ENCODE assay signal across 19 cellular contexts in the genomic region with DNA sequence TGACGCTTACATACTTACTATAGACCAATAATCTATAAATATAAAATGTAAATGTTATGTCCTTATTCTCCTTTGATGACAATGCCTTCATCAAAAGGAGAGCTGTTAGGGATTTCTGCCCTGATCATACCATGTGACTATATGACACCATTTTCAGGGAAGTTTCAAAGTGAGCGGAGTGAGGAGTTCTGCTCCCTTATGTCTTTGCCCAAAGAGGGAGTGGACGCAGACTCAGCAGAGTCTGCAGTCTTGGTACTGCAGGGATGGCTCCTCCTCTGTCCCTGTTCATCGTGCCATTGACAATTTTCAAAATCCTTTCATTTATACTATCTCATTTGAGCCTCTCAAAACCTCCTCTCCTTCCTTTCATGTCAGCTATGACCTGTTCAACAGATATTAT. TPM values are rescaled to one million over a fixed set of nuclear protein-coding genes. Genes with fewer than 3 reads are reported as not detected.
"Had no signal": no experiment of that assay in that cellular context is flagged by ENCODE, and none has a peak within 500 bp of the region (broad histone marks: within the 10 kb centered on the region; RNA-seq: fewer than 3 reads in every experiment).

No MANE protein-coding gene starts in this region.

- H3K4me1 ChIP-seq: adrenal gland, Peyer's patch, SJSA1 had no signal

- H3K27ac ChIP-seq: adrenal gland, Peyer's patch, SJSA1 had no signal

- H3K4me1 Mint-ChIP-seq: activated CD4-positive, alpha-beta T cell treated with anti-CD3 and anti-CD28 coated beads, Interleukin-2, amount 10 ng/mL, durations not matched to agents 7 days and 5 days had no signal

- DNase-seq: activated gamma-delta T cell treated with Interleukin-2 at 50 U/mL for 16 hours; activated T-cell treated with anti-CD3 and anti-CD28 coated beads for 4 hours; central memory CD4-positive, alpha-beta T cell; NCI-H446 treated with DMSO at 0.1 percent for 48 hours had no signal

- H3K36me3 ChIP-seq: adrenal gland, Peyer's patch, SJSA1 had no signal

- FAIRE-seq: colon had no signal

- H3K9me3 Mint-ChIP-seq: activated CD4-positive, alpha-beta memory T cell treated with anti-CD3 and anti-CD28 coated beads for 36 hours; activated CD4-positive, alpha-beta T cell treated with anti-CD3 and anti-CD28 coated beads, Interleukin-2, amount 10 ng/mL, durations not matched to agents 7 days and 5 days; activated naive CD4-positive, alpha-beta T cell treated with anti-CD3 and anti-CD28 coated beads for 36 hours; activated naive CD4-positive, alpha-beta T cell treated with anti-CD3 and anti-CD28 coated beads, Interleukin-2, amount 50 U/mL, for 72 hours; activated T-cell treated with anti-CD3 and anti-CD28 coated beads, Interleukin-2, amount 50 U/mL, for 4 hours; activated T-helper 1 cell treated with anti-CD3 and anti-CD28 coated beads, Interleukin-12 subunit alpha, Interleukin-12 subunit beta, Interleukin-2, Interleukin-4 antibody, amounts not matched to agents 30 ng/mL and 10 ng/mL and 1 ng/mL, durations not matched to agents 14 hours and 24 hours and 36 hours; brain had no signal

- H3K9me3 ChIP-seq: adrenal gland, Peyer's patch, SJSA1 had no signal

- H3K27ac Mint-ChIP-seq: activated CD4-positive, alpha-beta memory T cell treated with anti-CD3 and anti-CD28 coated beads for 36 hours; activated CD4-positive, alpha-beta T cell treated with anti-CD3 and anti-CD28 coated beads for 36 hours; activated CD4-positive, alpha-beta T cell treated with anti-CD3 and anti-CD28 coated beads, Interleukin-2, amount 10 ng/mL, durations not matched to agents 7 days and 5 days; activated naive CD4-positive, alpha-beta T cell treated with anti-CD3 and anti-CD28 coated beads for 36 hours; activated naive CD4-positive, alpha-beta T cell treated with anti-CD3 and anti-CD28 coated beads, Interleukin-2, amount 50 U/mL, for 72 hours; activated T-helper 1 cell treated with anti-CD3 and anti-CD28 coated beads, Interleukin-12 subunit alpha, Interleukin-12 subunit beta, Interleukin-2, Interleukin-4 antibody, amounts not matched to agents 30 ng/mL and 10 ng/mL and 1 ng/mL, durations not matched to agents 14 hours and 24 hours and 36 hours; brain had no signal

- H3K27me3 ChIP-seq: adrenal gland, Peyer's patch had no signal

- H3K36me3 Mint-ChIP-seq: activated CD4-positive, alpha-beta memory T cell treated with anti-CD3 and anti-CD28 coated beads for 36 hours; activated naive CD4-positive, alpha-beta T cell treated with anti-CD3 and anti-CD28 coated beads, Interleukin-2, amount 50 U/mL, for 72 hours; brain had no signal

- H3K4me3 Mint-ChIP-seq: activated CD4-positive, alpha-beta memory T cell treated with anti-CD3 and anti-CD28 coated beads for 36 hours; activated CD4-positive, alpha-beta T cell treated with anti-CD3 and anti-CD28 coated beads for 36 hours; activated CD4-positive, alpha-beta T cell treated with anti-CD3 and anti-CD28 coated beads, Interleukin-2, amount 10 ng/mL, durations not matched to agents 7 days and 5 days; activated naive CD4-positive, alpha-beta T cell treated with anti-CD3 and anti-CD28 coated beads for 36 hours; activated T-cell treated with anti-CD3 and anti-CD28 coated beads, Interleukin-2, amount 50 U/mL, for 4 hours; activated T-helper 1 cell treated with anti-CD3 and anti-CD28 coated beads, Interleukin-12 subunit alpha, Interleukin-12 subunit beta, Interleukin-2, Interleukin-4 antibody, amounts not matched to agents 30 ng/mL and 10 ng/mL and 1 ng/mL, durations not matched to agents 14 hours and 24 hours and 36 hours had no signal

- H3K4me3 ChIP-seq: adrenal gland, Peyer's patch, SJSA1 had no signal

RNA-seq across cellular contexts. Expression of gene HYAL4, which starts 27.9 kb away (rescaled TPM):
- total RNA-seq: activated naive CD4-positive, alpha-beta T cell treated with anti-CD3 and anti-CD28 coated beads for 36 hours; activated T-cell treated with anti-CD3 and anti-CD28 coated beads, Interleukin-2, amount 50 U/mL, for 4 hours; activated T-helper 1 cell treated with anti-CD3 and anti-CD28 coated beads, Interleukin-12 subunit alpha, Interleukin-12 subunit beta, Interleukin-2, Interleukin-4 antibody, amounts not matched to agents 30 ng/mL and 10 ng/mL and 1 ng/mL, durations not matched to agents 14 hours and 24 hours and 36 hours; adrenal gland; cerebellum; MCF 10A; SJSA1 had no signal
- polyA plus RNA-seq: adrenal gland had no signal

RNA-seq across cellular contexts. Expression of gene SPAM1, which starts 52.1 kb away (rescaled TPM):
- total RNA-seq: activated CD4-positive, alpha-beta memory T cell treated with anti-CD3 and anti-CD28 coated beads for 36 hours; activated CD4-positive, alpha-beta T cell treated with anti-CD3 and anti-CD28 coated beads for 36 hours; activated CD4-positive, alpha-beta T cell treated with anti-CD3 and anti-CD28 coated beads, Interleukin-2, amount 10 ng/mL, durations not matched to agents 7 days and 5 days; activated naive CD4-positive, alpha-beta T cell treated with anti-CD3 and anti-CD28 coated beads for 36 hours; activated naive CD4-positive, alpha-beta T cell treated with anti-CD3 and anti-CD28 coated beads, Interleukin-2, amount 50 U/mL, for 72 hours; activated T-cell treated with anti-CD3 and anti-CD28 coated beads, Interleukin-2, amount 50 U/mL, for 4 hours; activated T-helper 1 cell treated with anti-CD3 and anti-CD28 coated beads, Interleukin-12 subunit alpha, Interleukin-12 subunit beta, Interleukin-2, Interleukin-4 antibody, amounts not matched to agents 30 ng/mL and 10 ng/mL and 1 ng/mL, durations not matched to agents 14 hours and 24 hours and 36 hours; adrenal gland; cerebellum; MCF 10A; PC-3; SJSA1 had no signal
- polyA plus RNA-seq: adrenal gland had no signal
